11 cellular contexts compared by ENCODE assay signal in the genomic region with DNA sequence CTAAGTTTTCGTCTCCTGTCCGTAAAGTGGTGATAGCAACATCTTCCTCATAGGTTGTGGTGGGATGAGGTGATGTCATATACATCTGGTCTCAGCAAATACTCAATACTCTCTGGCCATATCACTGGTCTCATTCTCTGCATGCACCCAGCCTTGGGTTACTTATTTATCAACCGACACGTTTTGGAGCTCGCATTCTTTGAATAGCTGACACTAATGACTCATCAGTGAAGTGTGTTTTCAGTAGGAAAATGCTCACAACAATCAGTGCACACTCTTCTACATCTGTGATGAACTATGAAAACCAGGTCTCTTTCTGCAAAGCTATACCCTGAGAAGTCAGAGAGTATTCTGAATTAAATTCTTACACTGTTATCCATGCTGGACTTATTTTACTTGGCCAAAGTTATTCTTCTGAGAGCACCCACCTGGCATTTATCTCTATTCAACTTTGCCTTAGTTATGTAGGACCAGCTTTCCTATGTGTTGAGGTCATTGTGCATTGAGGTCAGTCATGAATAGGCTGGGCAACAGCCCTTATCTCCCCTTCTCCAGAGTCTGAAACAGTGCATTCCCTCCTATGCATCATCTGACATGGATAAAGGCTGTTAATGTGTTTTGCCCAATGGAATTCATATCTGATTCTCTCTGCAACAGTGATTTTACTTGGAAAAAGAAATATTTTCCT. TPM values are rescaled to one million over a fixed set of nuclear protein-coding genes. Genes with fewer than 3 reads are reported as not detected.
DNase-seq lines count a peak whose midpoint lies in the region; ATAC-seq and TF ChIP-seq lines count a peak whose summit lies in the region.
"Had no signal": no experiment of that assay in that cellular context is flagged by ENCODE, and none has a peak within 500 bp of the region (broad histone marks: within the 10 kb centered on the region; RNA-seq: fewer than 3 reads in every experiment).

No MANE protein-coding gene starts in this region.

- no peak overlapping the region for H4K91ac ChIP-seq in neuronal stem cell (ENCODE audit: low read depth, low read length, poor library complexity)

- H3K23ac ChIP-seq in neuronal stem cell (ENCODE audit: low read depth, low read length, poor library complexity), result no peak overlapping the region

- TF ChIP-seq CTCF in mesothelial cell of epicardium (IDR thresholded peaks at IDR 0.05; ENCODE audit: unreplicated experiment) (no peak), lower leg skin (IDR thresholded peaks at IDR 0.05) (no peak)

- H3K27me3 ChIP-seq in neuronal stem cell (ENCODE audit: control insufficient read depth in 3 of 3, insufficient read depth in 3 of 3, low read depth in 1 of 3, low read length in 3 of 3), result no peaks in the 10 kb centered on the region

- H2AFZ ChIP-seq in neuronal stem cell (ENCODE audit: low read length), result no peak overlapping the region

- no peak overlapping the region for H2AK5ac ChIP-seq in neuronal stem cell (ENCODE audit: low read depth, low read length)

- no peak overlapping the region for H3K4me3 ChIP-seq in lower leg skin (ENCODE audit: low read depth, poor library complexity, severe bottlenecking)
- H3K4me3 ChIP-seq in neuronal stem cell (ENCODE audit: low read length in 2 of 2), result no peak overlapping the region

- no peaks in the 10 kb centered on the region for H3K79me1 ChIP-seq in neuronal stem cell (ENCODE audit: low read depth, low read length)

- WGBS in lower leg skin, 2 donors, result 50 to 77% methylated on average over 5 of the region's 5 CpGs
- no CpG with 5 or more reads among the region's 5 CpGs for WGBS in neuronal stem cell (ENCODE audit: extremely low coverage in 2 of 2, insufficient read length in 2 of 2, insufficient replicate concordance in 1 of 2), 2 donors

- H3K9me3 ChIP-seq in T-helper 17 cell (ENCODE audit: control insufficient read depth, low read length, poor library complexity, severe bottlenecking), result no peaks in the 10 kb centered on the region
- no peaks in the 10 kb centered on the region for H3K9me3 ChIP-seq in neuronal stem cell (replicated peaks in 1 of 2; ENCODE audit: control insufficient read depth in 2 of 2, insufficient read depth in 1 of 2, low read depth in 1 of 2, low read length in 2 of 2)

- no peak overlapping the region for H3K14ac ChIP-seq in neuronal stem cell (ENCODE audit: low read length)

- H2BK5ac ChIP-seq in neuronal stem cell (ENCODE audit: low read length), result no peak overlapping the region

- ATAC-seq in HG03342 (IDR thresholded peaks at IDR 0.05; ENCODE audit: unreplicated experiment), result peak; percentile 74
- no peak for ATAC-seq in T-helper 17 cell
- ATAC-seq in GM19023 (IDR thresholded peaks at IDR 0.05; ENCODE audit: unreplicated experiment), result no peak

- H3K18ac ChIP-seq in neuronal stem cell (ENCODE audit: low read length), result no peak overlapping the region

- intact Hi-C loops in lower leg skin (cut with DNase I; ENCODE audit: low total_unique reads), result no loop called here

- H3K4me3 Mint-ChIP-seq in mesothelial cell of epicardium, result no peak overlapping the region
- H3K4me3 Mint-ChIP-seq in T-helper 17 cell, result no peak overlapping the region
- H3K4me3 Mint-ChIP-seq: neural crest cell had no signal

- H3K4me1 Mint-ChIP-seq in mesothelial cell of epicardium (peaks cover 8% of the 10 kb centered on the region), T-helper 17 cell (peaks cover 2% of the 10 kb centered on the region)
- H3K4me1 Mint-ChIP-seq: neural crest cell had no signal

- no peaks in the 10 kb centered on the region for H3K36me3 ChIP-seq in neuronal stem cell (replicated peaks in 1 of 2; ENCODE audit: control insufficient read depth in 2 of 2, insufficient read depth in 2 of 2, low read length in 2 of 2)

- H3K27me3 Mint-ChIP-seq in mesothelial cell of epicardium (ENCODE audit: low read depth) (no peaks in the 10 kb centered on the region), T-helper 17 cell (peaks cover 54% of the 10 kb centered on the region)

- DNase-seq in GM04503 (ENCODE audit: low read depth), result peak; percentile 54
- DNase-seq in dermis blood vessel endothelial cell, result peak; percentile 74
- DNase-seq in mesothelial cell of epicardium (ENCODE audit: low spot score in 2 of 2, unreplicated experiment in 2 of 2), result no peak
- no peak for DNase-seq in lower leg skin (ENCODE audit: low spot score in 2 of 2)
- DNase-seq in T-helper 17 cell, result no peak
- no peak for DNase-seq in neuronal stem cell (ENCODE audit: low spot score)
- DNase-seq: activated effector memory CD4-positive, alpha-beta T cell treated with anti-CD3 and anti-CD28 coated beads, Interleukin-2, amount 50 U/mL, for 16 hours; NCI-H510A treated with DMSO at 0.1 percent for 48 hours had no signal

- no peak overlapping the region for H2BK120ac ChIP-seq in neuronal stem cell (ENCODE audit: low read depth, low read length)

- no peak overlapping the region for H3K4me2 ChIP-seq in neuronal stem cell (ENCODE audit: insufficient read depth, low read length, poor library complexity, severe bottlenecking)

- peak overlapping the region; percentile 2 for H3K27ac Mint-ChIP-seq in mesothelial cell of epicardium
- H3K27ac Mint-ChIP-seq in T-helper 17 cell, result no peak overlapping the region

- H4K8ac ChIP-seq in neuronal stem cell (ENCODE audit: low read depth, low read length), result no peak overlapping the region

- H3K9ac ChIP-seq in neuronal stem cell (ENCODE audit: low read depth, low read length, poor library complexity), result no peak overlapping the region

- no peak overlapping the region for H3K27ac ChIP-seq in neuronal stem cell (replicated peaks; ENCODE audit: low read length)

- no peak overlapping the region for H2BK12ac ChIP-seq in neuronal stem cell (ENCODE audit: low read length)

- no peak for TF ChIP-seq POLR2A in lower leg skin (IDR thresholded peaks at IDR 0.05)

- H3K4ac ChIP-seq in neuronal stem cell (ENCODE audit: low read length), result no peak overlapping the region

- no peak overlapping the region for H2BK15ac ChIP-seq in neuronal stem cell (ENCODE audit: low read length)

- H3K36me3 Mint-ChIP-seq in mesothelial cell of epicardium (no peaks in the 10 kb centered on the region), T-helper 17 cell (ENCODE audit: low read depth) (no peaks in the 10 kb centered on the region)

- no peaks in the 10 kb centered on the region for H3K4me1 ChIP-seq in neuronal stem cell (ENCODE audit: control insufficient read depth in 2 of 2, insufficient read depth in 1 of 2, low read depth in 1 of 2, low read length in 2 of 2)

- no peaks in the 10 kb centered on the region for H3K9me3 Mint-ChIP-seq in mesothelial cell of epicardium
- H3K9me3 Mint-ChIP-seq: neural crest cell had no signal

RNA-seq across cellular contexts. Expression of a gene that starts 58.7 kb away (rescaled TPM):
- 161 and 222 TPM in 2 replicates for total RNA-seq in dermis blood vessel endothelial cell
- 186 to 190 TPM (median 186 TPM) in 3 replicates for total RNA-seq in mesothelial cell of epicardium
- total RNA-seq in lower leg skin, result 100 to 1,000 TPM; 106 to 125 (median 119) TPM
- 100 to 1,000 TPM; 138 to 178 TPM for total RNA-seq in T-helper 17 cell
- 110 TPM for polyA plus RNA-seq in neuronal stem cell (2013, experiment 1 of 2)
- 110 TPM for polyA plus RNA-seq in neuronal stem cell (2013, experiment 2 of 2)

Comparison
In these comparisons a context has a peak if more than half of its experiments do, and no peak if none do; other contexts are left out.
1. DNase-seq: peak in GM04503 (single experiment) and dermis blood vessel endothelial cell (single experiment); none in mesothelial cell of epicardium (0 of 2), lower leg skin (0 of 2), T-helper 17 cell (0 of 3) and neuronal stem cell (single experiment).